ENCODE assay signal across 25 cellular contexts in the genomic region with DNA sequence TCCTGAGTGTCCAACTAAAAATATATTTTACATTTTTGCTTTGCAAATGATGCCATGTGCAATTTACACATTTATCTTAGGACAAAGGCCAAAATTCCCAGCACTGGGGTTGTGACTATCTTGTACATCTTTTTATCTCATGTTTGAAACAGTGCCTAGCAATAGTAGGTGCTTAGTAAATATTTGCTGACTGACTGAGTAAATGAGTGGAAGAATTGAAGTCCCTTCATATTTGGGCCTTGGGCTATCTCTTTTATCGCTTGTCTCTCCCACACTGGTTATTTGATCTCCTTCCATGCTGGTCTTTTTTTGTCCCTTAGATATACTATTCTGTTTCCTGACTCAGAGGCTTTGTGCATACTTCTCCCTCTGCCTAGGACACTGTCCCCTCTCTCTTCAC.
"Had no signal": no experiment of that assay in that cellular context is flagged by ENCODE, and none has a peak within 500 bp of the region (broad histone marks: within the 10 kb centered on the region; RNA-seq: fewer than 3 reads in every experiment).

No MANE protein-coding gene starts in this region.

- H3K27me3 ChIP-seq: ascending aorta, brain microvascular endothelial cell, dorsolateral prefrontal cortex had no signal

- ATAC-seq: activated CD4-positive, alpha-beta T cell treated with anti-CD3 and anti-CD28 coated beads for 36 hours; activated naive CD4-positive, alpha-beta T cell treated with anti-CD3 and anti-CD28 coated beads, Interleukin-2, amount 50 U/mL, for 72 hours; activated T-cell treated with anti-CD3 and anti-CD28 coated beads, Interleukin-2, amount 50 U/mL, for 72 hours; esophagus mucosa had no signal

- DNase-seq: activated CD4-positive, alpha-beta memory T cell treated with anti-CD3 and anti-CD28 coated beads, Interleukin-2, amount 10 ng/mL, durations not matched to agents 7 days and 5 days; activated CD4-positive, alpha-beta T cell treated with anti-CD3 and anti-CD28 coated beads for 36 hours; activated CD4-positive, alpha-beta T cell treated with anti-CD3 and anti-CD28 coated beads, Interleukin-2, amount 10 ng/mL, durations not matched to agents 24 days and 14 days; activated CD4-positive, alpha-beta T cell treated with anti-CD3 and anti-CD28 coated beads, Interleukin-2, amount 50 U/mL, for 4 hours; activated CD4-positive, CD25-positive, alpha-beta regulatory T cell; activated CD4-positive, CD25-positive, alpha-beta regulatory T cell treated with anti-CD3 and anti-CD28 coated beads, Interleukin-2, amount 50 U/mL, for 72 hours; activated CD8-positive, alpha-beta memory T cell treated with anti-CD3 and anti-CD28 coated beads, Interleukin-2, amount 50 U/mL, for 48 hours; activated gamma-delta T cell; activated naive CD4-positive, alpha-beta T cell; activated naive CD4-positive, alpha-beta T cell treated with anti-CD3 and anti-CD28 coated beads, Interleukin-2, amount 10 ng/mL, durations not matched to agents 7 days and 5 days; activated naive CD8-positive, alpha-beta T cell treated with anti-CD3 and anti-CD28 coated beads, Interleukin-2, amount 10 ng/mL, durations not matched to agents 7 days and 5 days; activated T-cell treated with anti-CD3 and anti-CD28 coated beads for 4 hours; activated T-cell treated with anti-CD3 and anti-CD28 coated beads, Interleukin-2, amount 50 U/mL, for 24 hours; activated T-cell treated with anti-CD3 and anti-CD28 coated beads, Interleukin-2, amount 50 U/mL, for 72 hours; brain microvascular endothelial cell; dorsolateral prefrontal cortex; effector memory CD4-positive, alpha-beta T cell; endodermal cell; foreskin fibroblast; head of caudate nucleus; T1000 had no signal

- H3K27ac ChIP-seq: ascending aorta, brain microvascular endothelial cell, coronary artery, dorsolateral prefrontal cortex had no signal

- H3K4me3 ChIP-seq: ascending aorta, coronary artery, dorsolateral prefrontal cortex had no signal

- H3K9me3 ChIP-seq: ascending aorta had no signal

- H3K4me1 ChIP-seq: ascending aorta had no signal

- H3K36me3 ChIP-seq: brain microvascular endothelial cell had no signal
